ENCODE assay signal across 12 cellular contexts in genomic region chr7:34042406-34042805, GRCh38.
DNase-seq lines count a peak whose midpoint lies in the region; ATAC-seq and TF ChIP-seq lines count a peak whose summit lies in the region.
"Had no signal": no experiment of that assay in that cellular context is flagged by ENCODE, and none has a peak within 500 bp of the region (broad histone marks: within the 10 kb centered on the region; RNA-seq: fewer than 3 reads in every experiment).

No MANE protein-coding gene starts in this region.

- H3K79me2 ChIP-seq in SK-N-SH (ENCODE audit: insufficient read depth), result no peaks in the 10 kb centered on the region

- no peaks in the 10 kb centered on the region for H3K27me3 ChIP-seq in SK-N-SH (ENCODE audit: insufficient read depth)
- H3K27me3 ChIP-seq: BLaER1 had no signal

- H3F3A ChIP-seq in SK-N-SH (replicated peaks; ENCODE audit: insufficient read depth), result peaks cover 9% of the 10 kb centered on the region

- POLR2A ChIA-PET in SK-N-SH (lab: Yijun Ruan, JAX), result no interaction called here

- no peaks in the 10 kb centered on the region for H3K27me3 Mint-ChIP-seq in HFFc6 (ENCODE audit: insufficient read depth)

- H4K20me1 ChIP-seq in SK-N-SH (ENCODE audit: insufficient read depth), result no peaks in the 10 kb centered on the region
- H4K20me1 ChIP-seq: BLaER1 had no signal

- no peaks in the 10 kb centered on the region for H3K9me3 Mint-ChIP-seq in HFFc6

- peak overlapping the region in 1 of 2 experiments; percentile 45; a peak in 2 of 4 replicates for H3K27ac ChIP-seq in SK-N-SH (ENCODE audit: low read depth in 2 of 2, low read length in 1 of 2)
- H3K27ac ChIP-seq: BLaER1 had no signal

- H3K36me3 ChIP-seq in SK-N-SH (replicated peaks in 1 of 2; ENCODE audit: control insufficient read depth in 1 of 2, insufficient read depth in 2 of 2, low read length in 1 of 2), result no peaks in the 10 kb centered on the region
- H3K36me3 ChIP-seq: BLaER1 had no signal

- no peak overlapping the region for H2AFZ ChIP-seq in SK-N-SH (ENCODE audit: low read depth)

- ATAC-seq in HG03095 (IDR thresholded peaks at IDR 0.05; ENCODE audit: unreplicated experiment) (no peak), GM18511 (IDR thresholded peaks at IDR 0.05; ENCODE audit: unreplicated experiment) (no peak), HG03135 (IDR thresholded peaks at IDR 0.05; ENCODE audit: unreplicated experiment) (no peak)

- no peak for TF ChIP-seq CTCF in HFFc6 (IDR thresholded peaks at IDR 0.05)
- no peak for TF ChIP-seq CTCF in SK-N-SH (IDR thresholded peaks at IDR 0.05)
- TF ChIP-seq CTCF in GM13976 (IDR thresholded peaks at IDR 0.05; ENCODE audit: borderline replicate concordance, control extremely low read depth, extremely low read depth, insufficient read depth, missing control alignments), result no peak

- H3K9me3 ChIP-seq in SK-N-SH, result no peaks in the 10 kb centered on the region
- H3K9me3 ChIP-seq: BLaER1 had no signal

- no peak for TF ChIP-seq RAD21 in SK-N-SH (IDR thresholded peaks at IDR 0.05; ENCODE audit: low read length)

- in situ Hi-C loops in GM13976 (cut with MboI; ENCODE audit: low sequenced_read_pairs, unreplicated experiment), result no loop called here

- DNase-seq in AG20443 (ENCODE audit: low spot score) (peak; percentile 63), HFFc6 (peak; percentile 65), SK-N-SH (no peak), iris pigment epithelial cell (ENCODE audit: low read depth) (peak; percentile 47), GM13976 (ENCODE audit: low spot score) (no peak)
- DNase-seq: NCI-H1048, NCI-H2227 treated with DMSO at 0.1 percent for 48 hours, NCI-H524 treated with DMSO at 0.1 percent for 48 hours had no signal

- CTCF ChIA-PET in SK-N-SH (lab: Yijun Ruan, JAX), result interaction anchor here (1.6 kb wide), 1 partner anchor 92 kb away, joined by 3 read pairs; no protein-coding TSS in a partner anchor

- peaks cover 68% of the 10 kb centered on the region for H3K4me1 Mint-ChIP-seq in HFFc6 (ENCODE audit: low read depth)

- no peak for TF ChIP-seq EP300 in SK-N-SH (IDR thresholded peaks at IDR 0.05; ENCODE audit: borderline replicate concordance in 1 of 2, low read depth in 1 of 2, low read length in 1 of 2)

- H3K4me2 ChIP-seq in SK-N-SH, result peak overlapping the region; percentile 21; the same call in 1 of the 2 replicates
- H3K4me2 ChIP-seq: BLaER1 had no signal

- 25% methylated on average over 2 of the region's 2 CpGs for WGBS in SK-N-SH (ENCODE audit: low lambda C conversion rate)

- H3K4me1 ChIP-seq in SK-N-SH (ENCODE audit: control insufficient read depth in 1 of 2, insufficient read depth in 2 of 2, low read depth in 1 of 2, low read length in 1 of 2), result peaks cover 0 to 30% of the 10 kb centered on the region in 2 experiments; a peak in 2 of 4 replicates
- H3K4me1 ChIP-seq: BLaER1 had no signal

- peak overlapping the region; percentile 94 for H3K27ac Mint-ChIP-seq in HFFc6

- H3K4me3 Mint-ChIP-seq in HFFc6, result peak overlapping the region; percentile 72

- no peaks in the 10 kb centered on the region for H3K9me2 ChIP-seq in SK-N-SH

- peaks cover 11% of the 10 kb centered on the region for H3K36me3 Mint-ChIP-seq in HFFc6 (ENCODE audit: low read depth)

- H3K4me3 ChIP-seq in SK-N-SH (ENCODE audit: low read depth in 2 of 2, low read length in 1 of 2), result no peak overlapping the region
- H3K4me3 ChIP-seq: BLaER1 had no signal

- peak overlapping the region; percentile 7; the same call in 1 of the 2 replicates for H3K9ac ChIP-seq in SK-N-SH
- H3K9ac ChIP-seq: BLaER1 had no signal

TF ChIP-seq in SK-N-SH, 30 proteins besides CTCF, POLR2A, EP300 and RAD21 (continues in another document):
- no peak for TF ChIP-seq RFX5 (IDR thresholded peaks at IDR 0.05; ENCODE audit: low read length)
- no peak for TF ChIP-seq ELF1 (IDR thresholded peaks at IDR 0.05)
- no peak for TF ChIP-seq CHD2 (IDR thresholded peaks at IDR 0.05; ENCODE audit: low read length, partially characterized antibody)
- TF ChIP-seq ZBTB33 (IDR thresholded peaks at IDR 0.05; ENCODE audit: borderline replicate concordance, low read depth), result no peak
- TF ChIP-seq RCOR1 (IDR thresholded peaks at IDR 0.05; ENCODE audit: low read length), result no peak
- TF ChIP-seq RXRA (IDR thresholded peaks at IDR 0.05; ENCODE audit: borderline replicate concordance, low read depth), result no peak
- no peak for TF ChIP-seq REST (IDR thresholded peaks at IDR 0.05; ENCODE audit: low read depth, low read length)
- TF ChIP-seq GATA2 (CRISPR knock-in tag; IDR thresholded peaks at IDR 0.05), result no peak
- no peak for TF ChIP-seq YY1 (IDR thresholded peaks at IDR 0.05; ENCODE audit: low read depth)
- peak; percentile 3; the same call in 1 of the 2 replicates for TF ChIP-seq POLR2AphosphoS5 (IDR thresholded peaks at IDR 0.05; ENCODE audit: low read depth, low read length)
- TF ChIP-seq PBX3 (IDR thresholded peaks at IDR 0.05), result peak; percentile 50; the same call in 1 of the 2 replicates
- 0 out of 2 replicates have a peak, but pooled peaks have one; percentile 30 for TF ChIP-seq SIN3A (IDR thresholded peaks at IDR 0.05; ENCODE audit: borderline replicate concordance, low read depth, low read length)
- no peak for TF ChIP-seq JUND (IDR thresholded peaks at IDR 0.05)
- TF ChIP-seq MXI1 (IDR thresholded peaks at IDR 0.05; ENCODE audit: low read depth, low read length), result no peak
- TF ChIP-seq GABPA (IDR thresholded peaks at IDR 0.05; ENCODE audit: low read depth), result no peak
- TF ChIP-seq FOSL2 (IDR thresholded peaks at IDR 0.05; ENCODE audit: borderline replicate concordance, low read depth), result peak; percentile 41; the same call in 1 of the 2 replicates
- no peak for TF ChIP-seq SMC3 (IDR thresholded peaks at IDR 0.05; ENCODE audit: low read depth, low read length)
- TF ChIP-seq EZH2phosphoT487 (IDR thresholded peaks at IDR 0.05; ENCODE audit: borderline replicate concordance, low read depth), result no peak
- peak; percentile 55 for TF ChIP-seq TCF12 (IDR thresholded peaks at IDR 0.05)
- TF ChIP-seq MEF2A (IDR thresholded peaks at IDR 0.05; ENCODE audit: borderline replicate concordance, low read depth), result no peak
- no peak for TF ChIP-seq NFIC (IDR thresholded peaks at IDR 0.05; ENCODE audit: borderline replicate concordance)
- 0 out of 2 replicates have a peak, but pooled peaks have one; percentile 40 for TF ChIP-seq TEAD4 (IDR thresholded peaks at IDR 0.05; ENCODE audit: borderline replicate concordance, insufficient read depth)
- TF ChIP-seq TAF1 (IDR thresholded peaks at IDR 0.05; ENCODE audit: borderline replicate concordance, low read depth, low read length), result no peak
- no peak for TF ChIP-seq NRF1 (IDR thresholded peaks at IDR 0.05; ENCODE audit: low read depth, low read length)
- no peak for TF ChIP-seq MAX (IDR thresholded peaks at IDR 0.05; ENCODE audit: low read depth)

Comparison
In these comparisons a context has a peak if more than half of its experiments do, and no peak if none do; other contexts are left out.
1. DNase-seq: peak in AG20443 (single experiment), HFFc6 (single experiment) and iris pigment epithelial cell (single experiment); none in SK-N-SH (single experiment) and GM13976 (single experiment).